In genomic region chrX:41559662-41560061, GRCh38 we compare ENCODE assay signal across 9 cellular contexts.
DNase-seq lines count a peak whose midpoint lies in the region; ATAC-seq, FAIRE-seq and TF ChIP-seq lines count a peak whose summit lies in the region.
"Had no signal": no experiment of that assay in that cellular context is flagged by ENCODE, and none has a peak within 500 bp of the region (broad histone marks: within the 10 kb centered on the region; RNA-seq: fewer than 3 reads in every experiment).

No MANE protein-coding gene starts in this region.

- peak in 2 of 5 donors; percentile 3 to 19 for DNase-seq in CD8-positive, alpha-beta memory T cell
- DNase-seq in RCC 7860 (ENCODE audit: low spot score): peak; percentile 51
- peak; percentile 82 for DNase-seq in endothelial cell of umbilical vein (ENCODE audit: low read depth, low spot score)
- no peak for DNase-seq in osteocyte (ENCODE audit: extremely low spot score, unreplicated experiment)
- no peak for DNase-seq in NCI-H1436 (lab: John Stamatoyannopoulos, UW)
- no peak for DNase-seq in HPDE6-E6E7 (ENCODE audit: extremely low spot score)
- no peak for DNase-seq in retina

- CTCF ChIA-PET in CD8-positive, alpha-beta memory T cell (lab: Charles Lee): no interaction called here
- CTCF ChIA-PET in endothelial cell of umbilical vein (lab: Charles Lee): no interaction called here

- no peaks in the 10 kb centered on the region for H3K9me3 Mint-ChIP-seq in CD8-positive, alpha-beta memory T cell
- H3K9me3 Mint-ChIP-seq in osteocyte (ENCODE audit: unreplicated experiment): no peaks in the 10 kb centered on the region

- H3K79me2 ChIP-seq in endothelial cell of umbilical vein (ENCODE audit: control insufficient read depth, insufficient read depth, low read length): no peaks in the 10 kb centered on the region

- H3K4me2 ChIP-seq in endothelial cell of umbilical vein (ENCODE audit: insufficient read depth, low read length): no peak overlapping the region

- H3K36me3 ChIP-seq in CD8-positive, alpha-beta memory T cell (ENCODE audit: insufficient read depth, low read length): no peaks in the 10 kb centered on the region
- no peaks in the 10 kb centered on the region for H3K36me3 ChIP-seq in endothelial cell of umbilical vein (ENCODE audit: control insufficient read depth in 2 of 2, extremely low read depth in 1 of 2, insufficient read depth in 2 of 2, low read length in 2 of 2)

- TF ChIP-seq CTCF in endothelial cell of umbilical vein (IDR thresholded peaks at IDR 0.05; ENCODE audit: extremely low read depth in 1 of 2, insufficient read depth in 1 of 2, low read depth in 1 of 2, low read length in 2 of 2): no peak
- TF ChIP-seq CTCF in osteocyte (IDR thresholded peaks at IDR 0.05): no peak

- H2AFZ ChIP-seq in endothelial cell of umbilical vein (ENCODE audit: low read depth, low read length): peak overlapping the region; percentile 4

- H3K9me3 ChIP-seq in CD8-positive, alpha-beta memory T cell (ENCODE audit: low read length): no peaks in the 10 kb centered on the region
- no peaks in the 10 kb centered on the region for H3K9me3 ChIP-seq in endothelial cell of umbilical vein (replicated peaks; ENCODE audit: control insufficient read depth, insufficient read depth, low read length)

- POLR2A ChIA-PET in CD8-positive, alpha-beta memory T cell (lab: Charles Lee): no interaction called here
- POLR2A ChIA-PET in endothelial cell of umbilical vein (lab: Charles Lee): no interaction called here

- BruUV-seq in endothelial cell of umbilical vein (replicated peaks; lab: Mats Ljungman, UMichigan): no TSS peak

- dilution Hi-C loops in endothelial cell of umbilical vein (cut with MboI; ENCODE audit: extremely low pct_ligation_motif_present, low sequenced_read_pairs): no loop called here

- peak overlapping the region in 7 of 8 donors; percentile 51 to 89 (median 70) for H3K27ac Mint-ChIP-seq in CD8-positive, alpha-beta memory T cell
- peak overlapping the region; percentile 69 for H3K27ac Mint-ChIP-seq in osteocyte (ENCODE audit: unreplicated experiment)

- no peak overlapping the region for H3K27ac ChIP-seq in CD8-positive, alpha-beta memory T cell (ENCODE audit: low read depth, low read length)
- peak overlapping the region; percentile 43 for H3K27ac ChIP-seq in endothelial cell of umbilical vein (ENCODE audit: insufficient read depth, low read depth, low read length)

- no peak overlapping the region for H3K4me3 ChIP-seq in CD8-positive, alpha-beta memory T cell (ENCODE audit: low read length)
- H3K4me3 ChIP-seq in endothelial cell of umbilical vein (replicated peaks in 1 of 3; ENCODE audit: insufficient read depth in 1 of 3, low read depth in 1 of 3, low read length in 3 of 3): no peak overlapping the region

- H3K4me1 Mint-ChIP-seq in CD8-positive, alpha-beta memory T cell: peaks cover 48 to 67% (median 58%) of the 10 kb centered on the region in 3 donors
- peaks cover 13% of the 10 kb centered on the region for H3K4me1 Mint-ChIP-seq in osteocyte (ENCODE audit: unreplicated experiment)

- peak overlapping the region in 3 of 7 donors; percentile 49 to 58 (median 52) for H3K4me3 Mint-ChIP-seq in CD8-positive, alpha-beta memory T cell
- no peak overlapping the region for H3K4me3 Mint-ChIP-seq in osteocyte (ENCODE audit: unreplicated experiment)

- no peak for ATAC-seq in HG02840 (IDR thresholded peaks at IDR 0.05; ENCODE audit: low FRiP score, unreplicated experiment)
- ATAC-seq: Panc1 had no signal

- intact Hi-C loops in endothelial cell of umbilical vein (cut with micrococcal nuclease): loop anchor here (1.0 to 2.0 kb wide), 3 partner anchors 200 to 1999 kb away; partner anchors contain the start of gene CASK

- peaks cover 0 to 10% (median 0%) of the 10 kb centered on the region in 3 donors for H3K36me3 Mint-ChIP-seq in CD8-positive, alpha-beta memory T cell
- H3K36me3 Mint-ChIP-seq in osteocyte (ENCODE audit: unreplicated experiment): peaks cover 2% of the 10 kb centered on the region

- no peak for TF ChIP-seq POLR2A in endothelial cell of umbilical vein (IDR thresholded peaks at IDR 0.05; ENCODE audit: low read depth, low read length)

- FAIRE-seq in RCC 7860 (lab: Jason Lieb, UNC) (peak; percentile 52), endothelial cell of umbilical vein (lab: Jason Lieb, UNC) (no peak)

- no peak overlapping the region for H3K9ac ChIP-seq in endothelial cell of umbilical vein (replicated peaks; ENCODE audit: extremely low read depth, insufficient read depth, low read length)

- no peaks in the 10 kb centered on the region for H3K27me3 ChIP-seq in CD8-positive, alpha-beta memory T cell (ENCODE audit: insufficient read depth, low read length, poor library complexity, severe bottlenecking)
- H3K27me3 ChIP-seq in endothelial cell of umbilical vein (ENCODE audit: control insufficient read depth in 2 of 2, insufficient read depth in 2 of 2, low read length in 2 of 2): no peaks in the 10 kb centered on the region

- no peaks in the 10 kb centered on the region for H3K9me1 ChIP-seq in endothelial cell of umbilical vein (replicated peaks; ENCODE audit: control insufficient read depth, extremely low read depth, insufficient read depth, low read length)

- no peaks in the 10 kb centered on the region for H4K20me1 ChIP-seq in endothelial cell of umbilical vein (replicated peaks; ENCODE audit: control insufficient read depth, extremely low read depth, insufficient read depth, low read length)

- H3K27me3 Mint-ChIP-seq in CD8-positive, alpha-beta memory T cell: peaks cover 0 to 6% of the 10 kb centered on the region in 2 donors
- no peaks in the 10 kb centered on the region for H3K27me3 Mint-ChIP-seq in osteocyte (ENCODE audit: unreplicated experiment)

- H3K4me1 ChIP-seq in CD8-positive, alpha-beta memory T cell (ENCODE audit: insufficient read depth, low read length): peaks cover 7% of the 10 kb centered on the region
- H3K4me1 ChIP-seq in endothelial cell of umbilical vein (ENCODE audit: control insufficient read depth, extremely low read depth, insufficient read depth, low read length): peaks cover 15% of the 10 kb centered on the region

TF ChIP-seq in endothelial cell of umbilical vein, 7 proteins besides CTCF, POLR2A, EP300 and RAD21:
- no peak for TF ChIP-seq MYC (IDR thresholded peaks at IDR 0.05; ENCODE audit: low read depth, low read length)
- TF ChIP-seq MAX (IDR thresholded peaks at IDR 0.05; ENCODE audit: insufficient read depth, insufficient read length): no peak
- TF ChIP-seq POLR2AphosphoS5 (IDR thresholded peaks at IDR 0.05; ENCODE audit: insufficient read depth, low read depth, low read length): no peak
- no peak for TF ChIP-seq FOS (IDR thresholded peaks at IDR 0.05; ENCODE audit: borderline replicate concordance, insufficient read depth, low read length)
- TF ChIP-seq EZH2 (IDR thresholded peaks at IDR 0.05; ENCODE audit: borderline replicate concordance, low read depth, low read length, severe bottlenecking): no peak
- no peak for TF ChIP-seq GATA2 (IDR thresholded peaks at IDR 0.05; ENCODE audit: insufficient read depth, insufficient read length, low read depth, low read length)
- no peak for TF ChIP-seq JUN (IDR thresholded peaks at IDR 0.05; ENCODE audit: borderline replicate concordance, insufficient read depth, insufficient read length, low read depth)
TF ChIP-seq in endothelial cell of umbilical vein: peak in this region for 0.

Comparison
In these comparisons a context has a peak if more than half of its experiments do, and no peak if none do; other contexts are left out.
1. DNase-seq: peak in RCC 7860 (single experiment) and endothelial cell of umbilical vein (single experiment); none in osteocyte (single experiment), NCI-H1436 (single experiment), HPDE6-E6E7 (single experiment) and retina (single experiment).